In the genomic region with DNA sequence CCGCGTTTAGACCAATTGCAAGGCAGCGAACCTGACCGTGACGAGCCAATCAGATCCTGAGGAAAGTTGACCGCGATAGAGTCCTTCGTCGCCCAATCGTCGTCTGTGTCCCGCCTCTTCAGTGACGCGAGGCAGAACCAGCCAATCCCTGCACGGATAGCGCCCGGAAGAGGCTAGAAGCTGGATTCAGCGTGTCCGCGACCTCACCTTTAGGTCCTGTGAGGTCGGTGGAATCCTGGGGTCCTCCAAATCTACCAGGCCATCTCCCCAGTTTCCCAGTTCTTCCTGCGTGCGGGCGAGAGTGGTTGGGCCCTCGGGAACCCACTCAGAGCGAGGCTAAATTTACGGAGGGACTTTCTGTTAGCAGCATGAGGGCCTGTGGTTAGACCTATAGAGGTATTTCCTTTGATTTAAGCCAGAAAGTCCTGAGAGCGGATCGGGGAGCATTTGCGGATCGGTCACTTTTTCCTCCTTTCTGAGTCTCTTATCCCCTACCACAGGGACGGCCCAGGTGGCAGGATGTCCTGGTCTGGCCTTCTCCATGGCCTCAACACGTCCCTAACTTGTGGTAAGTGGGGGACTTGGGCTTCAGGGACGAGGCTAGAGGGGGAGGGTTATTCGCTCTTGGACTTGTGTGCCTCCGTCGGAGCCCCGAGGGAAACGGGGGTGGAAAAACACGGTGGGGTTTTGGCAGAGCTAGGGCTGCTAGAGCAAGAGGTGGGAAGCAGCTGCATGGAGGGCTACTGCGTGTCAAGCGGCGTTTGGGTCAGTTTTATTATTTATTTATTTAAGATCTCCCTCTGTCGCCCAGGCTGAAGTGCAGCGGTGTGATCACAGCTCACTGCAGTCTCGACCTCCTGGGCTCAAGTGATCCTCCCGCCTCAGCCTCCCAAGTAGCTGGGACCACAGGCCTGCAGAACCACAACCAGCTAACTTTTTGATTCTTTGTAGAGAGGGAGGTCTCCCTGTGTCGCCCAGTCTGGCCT, we compare ENCODE assay signal across 8 cellular contexts. TPM values are rescaled to one million over a fixed set of nuclear protein-coding genes. Genes with fewer than 3 reads are reported as not detected.
DNase-seq lines count a peak whose midpoint lies in the region; ATAC-seq and TF ChIP-seq lines count a peak whose summit lies in the region.

Gene MRPS12 (plus strand): TSS at position 169 of the 986 bp plus-strand sequence. CDS start 351 bp downstream, at position 520.

- peak within 1 kb of the TSS; percentile 89 for H3K27ac ChIP-seq in effector memory CD4-positive, alpha-beta T cell (ENCODE audit: insufficient read depth, low read length, poor library complexity, severe bottlenecking)
- peak within 1 kb of the TSS; percentile 86 to 92 for H3K27ac ChIP-seq in lung (ENCODE audit: low read depth in 1 of 2, low read length in 1 of 2)

- ATAC-seq in HG03457 (IDR thresholded peaks at IDR 0.05; ENCODE audit: unreplicated experiment), result peak; percentile 82
- ATAC-seq in lung (ENCODE audit: insufficient read depth, low FRiP score), result peak; percentile 98

- H3K27me3 ChIP-seq in effector memory CD4-positive, alpha-beta T cell (replicated peaks; ENCODE audit: control insufficient read depth, insufficient read depth, low read length, poor library complexity, severe bottlenecking), result no peaks in the 10 kb centered on the region
- no peaks in the 10 kb centered on the region for H3K27me3 ChIP-seq in lung (ENCODE audit: control insufficient read depth, insufficient read depth)

- no peaks in the 10 kb centered on the region for H3K9me3 ChIP-seq in effector memory CD4-positive, alpha-beta T cell (ENCODE audit: control insufficient read depth, low read length)
- H3K9me3 ChIP-seq in lung (ENCODE audit: control insufficient read depth in 2 of 2, insufficient read depth in 1 of 2, low read length in 1 of 2), result no peaks in the 10 kb centered on the region

- DNase-seq in CD1c-positive myeloid dendritic cell (ENCODE audit: extremely low spot score) (peak; percentile 100), GM19240 (ENCODE audit: insufficient read length, low spot score) (peak; percentile 99), NCI-H526 treated with DMSO at 0.1 percent for 48 hours (lab: John Stamatoyannopoulos, UW) (peak; percentile 98), lung (ENCODE audit: low spot score) (peak; percentile 99)
- DNase-seq in activated CD4-positive, alpha-beta T cell treated with anti-CD3 and anti-CD28 coated beads, Interleukin-2, amount 50 U/mL, for 1 hour, result peak; percentile 98
- peak; percentile 96 to 98 (median 97) for DNase-seq in effector memory CD4-positive, alpha-beta T cell
- DNase-seq in stimulated activated CD4-positive, alpha-beta T cell treated with anti-CD3 and anti-CD28 coated beads, TNF-alpha, amount 100 ng/mL, for 48 hours (ENCODE audit: low read depth in 3 of 3), result peak; percentile 96 to 98 (median 97)

- peaks cover 20% of the 10 kb centered on the region for H3K4me1 ChIP-seq in effector memory CD4-positive, alpha-beta T cell (ENCODE audit: control insufficient read depth, insufficient read depth, low read length, poor library complexity, severe bottlenecking)
- peaks cover 0 to 7% of the 10 kb centered on the region in 2 donors for H3K4me1 ChIP-seq in lung (ENCODE audit: control insufficient read depth in 2 of 2, insufficient read depth in 2 of 2, low read length in 2 of 2)

- H3K4me3 ChIP-seq in effector memory CD4-positive, alpha-beta T cell (ENCODE audit: insufficient read depth, low read depth, low read length, poor library complexity, severe bottlenecking), result peak within 1 kb of the TSS; percentile 78
- H3K4me3 ChIP-seq in lung, result peak within 1 kb of the TSS; percentile 84

- WGBS in lung, 2 donors, result 5 to 7% methylated on average over 48 of the region's 48 CpGs

- no peak for TF ChIP-seq CTCF in lung (IDR thresholded peaks at IDR 0.05; ENCODE audit: control extremely low read depth, extremely low read depth)

- peaks cover 7% of the 10 kb centered on the region for H3K36me3 ChIP-seq in effector memory CD4-positive, alpha-beta T cell (ENCODE audit: control insufficient read depth, insufficient read depth, low read length)
- H3K36me3 ChIP-seq in lung (ENCODE audit: control insufficient read depth in 2 of 2, insufficient read depth in 2 of 2, low read length in 2 of 2), result peaks cover 0 to 8% of the 10 kb centered on the region in 2 donors

RNA-seq across cellular contexts. Expression of gene MRPS12, which starts in this region (rescaled TPM):
- total RNA-seq in lung, result 10 to 100 TPM; 10.7 to 45.6 TPM
- polyA plus RNA-seq in lung, result 10 to 100 TPM; 28.1 to 63.5 TPM

Comparison
In these comparisons a context has a peak if more than half of its experiments do, and no peak if none do; other contexts are left out.
1. Peak in every context shown above with its lines: DNase-seq, ATAC-seq, H3K4me3 ChIP-seq and H3K27ac ChIP-seq.